Comparison of ENCODE assay signal across 9 cellular contexts in the genomic region with DNA sequence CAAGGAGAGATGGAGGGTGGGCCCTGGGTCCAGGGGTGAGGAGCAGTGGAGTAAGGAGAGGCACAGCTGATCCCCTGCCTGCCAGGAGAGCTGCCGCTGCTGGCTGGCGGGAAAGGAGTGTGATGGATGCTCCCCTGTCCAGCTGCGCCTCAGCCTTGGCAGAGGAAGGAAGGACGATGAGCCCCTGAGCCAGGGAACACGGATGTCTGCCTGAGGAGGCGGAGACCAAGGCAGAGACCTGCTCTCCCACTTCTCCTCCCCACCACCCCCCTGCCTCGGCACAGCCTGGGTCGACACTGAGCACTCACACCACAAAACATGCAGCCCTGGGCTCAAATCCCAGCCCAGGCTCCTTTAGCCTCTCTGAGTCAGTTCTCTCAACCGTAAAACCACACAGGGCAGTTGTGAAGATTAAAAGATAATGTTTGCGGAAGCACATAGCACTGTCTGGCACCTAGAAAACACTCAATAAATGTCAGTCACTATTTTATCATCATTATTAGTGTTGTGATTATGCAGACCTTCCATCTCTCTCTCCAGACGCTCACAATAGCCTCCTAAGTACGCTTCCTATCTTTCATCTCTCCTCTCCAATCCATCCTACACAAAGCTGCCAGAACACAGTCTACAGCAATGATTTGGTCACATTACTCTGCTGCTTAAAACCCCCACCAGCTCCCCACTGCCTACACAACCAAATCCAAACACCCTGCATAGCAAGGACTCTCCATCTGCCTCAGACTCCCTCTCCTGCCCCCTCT. TPM values are rescaled to one million over a fixed set of nuclear protein-coding genes. Genes with fewer than 3 reads are reported as not detected.
DNase-seq lines count a peak whose midpoint lies in the region; ATAC-seq, FAIRE-seq and TF ChIP-seq lines count a peak whose summit lies in the region.
"Had no signal": no experiment of that assay in that cellular context is flagged by ENCODE, and none has a peak within 500 bp of the region (broad histone marks: within the 10 kb centered on the region; RNA-seq: fewer than 3 reads in every experiment).

No MANE protein-coding gene starts in this region.

- no peaks in the 10 kb centered on the region; the same call in 1 of the 2 replicates for H3K27me3 Mint-ChIP-seq in WTC11 (ENCODE audit: low read depth)
- peaks cover 4 to 14% (median 6%) of the 10 kb centered on the region in 3 donors for H3K27me3 Mint-ChIP-seq in immature natural killer cell (ENCODE audit: low read depth in 3 of 3)

- H3K36me3 Mint-ChIP-seq in WTC11 = no peaks in the 10 kb centered on the region
- no peaks in the 10 kb centered on the region for H3K36me3 Mint-ChIP-seq in immature natural killer cell

- H3K27ac Mint-ChIP-seq in WTC11 = no peak overlapping the region; the same call in 1 of the 2 replicates
- peak overlapping the region; percentile 1 to 74 (median 41) for H3K27ac Mint-ChIP-seq in immature natural killer cell

- FAIRE-seq in urothelium cell line (lab: Jason Lieb, UNC) = peak; percentile 92
- FAIRE-seq: keratinocyte had no signal

- ATAC-seq in GM19468 (IDR thresholded peaks at IDR 0.05; ENCODE audit: extremely low read depth, unreplicated experiment) (peak; percentile 41), WTC11 (peak; percentile 67)

- H3K4me3 Mint-ChIP-seq in WTC11 (peak overlapping the region; percentile 31), immature natural killer cell (peak overlapping the region; percentile 48 to 81 (median 69))

- DNase-seq in DMS79 treated with DMSO at 0.1 percent for 48 hours (lab: John Stamatoyannopoulos, UW) = peak; percentile 74
- peak; percentile 37 for DNase-seq in LNCaP clone FGC (ENCODE audit: low read depth)
- DNase-seq in WTC11 (ENCODE audit: low spot score) = peak; percentile 30
- peak; percentile 30 to 57 (median 54) for DNase-seq in immature natural killer cell
- peak; percentile 87 for DNase-seq in urothelium cell line (ENCODE audit: low spot score)
- DNase-seq in HuH-7 (ENCODE audit: low spot score) = no peak
- no peak for DNase-seq in NCI-H2081 treated with DMSO at 0.1 percent for 48 hours (lab: John Stamatoyannopoulos, UW)

- POLR2A ChIA-PET in WTC11 (lab: Charles Lee) = interaction anchor here (1.3 kb wide), 1 partner anchor 11 kb away, joined by 3 read pairs; no protein-coding TSS in a partner anchor

- CTCF ChIA-PET in WTC11 (lab: Charles Lee) = interaction anchor here (1.2 to 1.9 kb wide), 4 partner anchors 10 to 53 kb away, joined by 3 to 8 read pairs (median 3); no protein-coding TSS in a partner anchor

- H3K9me3 Mint-ChIP-seq in WTC11 (no peaks in the 10 kb centered on the region), immature natural killer cell (no peaks in the 10 kb centered on the region)

- TF ChIP-seq CTCF in LNCaP clone FGC (IDR thresholded peaks at IDR 0.05; ENCODE audit: control insufficient read depth, extremely low read depth, insufficient read depth) = no peak
- no peak for TF ChIP-seq CTCF in WTC11 (IDR thresholded peaks at IDR 0.05)

- H3K4me3 ChIP-seq in LNCaP clone FGC (ENCODE audit: low read depth, low read length) = no peak overlapping the region

- H3K4me1 Mint-ChIP-seq in WTC11 = peaks cover 61% of the 10 kb centered on the region
- peaks cover 23 to 26% of the 10 kb centered on the region in 2 donors for H3K4me1 Mint-ChIP-seq in immature natural killer cell

TF ChIP-seq in WTC11, 78 proteins besides CTCF, POLR2A, EP300 and RAD21 (continues in another document):
- TF ChIP-seq FOXK1 (CRISPR knock-in tag; IDR thresholded peaks at IDR 0.05) (no peak), GABPB1 (CRISPR knock-in tag; IDR thresholded peaks at IDR 0.05) (no peak), PREB (CRISPR knock-in tag; IDR thresholded peaks at IDR 0.05; ENCODE audit: borderline replicate concordance) (no peak), NR2C2 (CRISPR knock-in tag; IDR thresholded peaks at IDR 0.05) (no peak), TEAD4 (CRISPR knock-in tag; IDR thresholded peaks at IDR 0.05) (no peak), ATF2 (CRISPR knock-in tag; IDR thresholded peaks at IDR 0.05; ENCODE audit: borderline replicate concordance, low read depth) (no peak)
- TF ChIP-seq, protein P1, sequence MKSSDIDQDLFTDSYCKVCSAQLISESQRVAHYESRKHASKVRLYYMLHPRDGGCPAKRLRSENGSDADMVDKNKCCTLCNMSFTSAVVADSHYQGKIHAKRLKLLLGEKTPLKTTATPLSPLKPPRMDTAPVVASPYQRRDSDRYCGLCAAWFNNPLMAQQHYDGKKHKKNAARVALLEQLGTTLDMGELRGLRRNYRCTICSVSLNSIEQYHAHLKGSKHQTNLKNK (CRISPR knock-in tag; IDR thresholded peaks at IDR 0.05) = no peak
- TF ChIP-seq, protein P2, sequence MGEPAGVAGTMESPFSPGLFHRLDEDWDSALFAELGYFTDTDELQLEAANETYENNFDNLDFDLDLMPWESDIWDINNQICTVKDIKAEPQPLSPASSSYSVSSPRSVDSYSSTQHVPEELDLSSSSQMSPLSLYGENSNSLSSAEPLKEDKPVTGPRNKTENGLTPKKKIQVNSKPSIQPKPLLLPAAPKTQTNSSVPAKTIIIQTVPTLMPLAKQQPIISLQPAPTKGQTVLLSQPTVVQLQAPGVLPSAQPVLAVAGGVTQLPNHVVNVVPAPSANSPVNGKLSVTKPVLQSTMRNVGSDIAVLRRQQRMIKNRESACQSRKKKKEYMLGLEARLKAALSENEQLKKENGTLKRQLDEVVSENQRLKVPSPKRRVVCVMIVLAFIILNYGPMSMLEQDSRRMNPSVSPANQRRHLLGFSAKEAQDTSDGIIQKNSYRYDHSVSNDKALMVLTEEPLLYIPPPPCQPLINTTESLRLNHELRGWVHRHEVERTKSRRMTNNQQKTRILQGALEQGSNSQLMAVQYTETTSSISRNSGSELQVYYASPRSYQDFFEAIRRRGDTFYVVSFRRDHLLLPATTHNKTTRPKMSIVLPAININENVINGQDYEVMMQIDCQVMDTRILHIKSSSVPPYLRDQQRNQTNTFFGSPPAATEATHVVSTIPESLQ (CRISPR knock-in tag; IDR thresholded peaks at IDR 0.05) = no peak
- TF ChIP-seq, protein P3, sequence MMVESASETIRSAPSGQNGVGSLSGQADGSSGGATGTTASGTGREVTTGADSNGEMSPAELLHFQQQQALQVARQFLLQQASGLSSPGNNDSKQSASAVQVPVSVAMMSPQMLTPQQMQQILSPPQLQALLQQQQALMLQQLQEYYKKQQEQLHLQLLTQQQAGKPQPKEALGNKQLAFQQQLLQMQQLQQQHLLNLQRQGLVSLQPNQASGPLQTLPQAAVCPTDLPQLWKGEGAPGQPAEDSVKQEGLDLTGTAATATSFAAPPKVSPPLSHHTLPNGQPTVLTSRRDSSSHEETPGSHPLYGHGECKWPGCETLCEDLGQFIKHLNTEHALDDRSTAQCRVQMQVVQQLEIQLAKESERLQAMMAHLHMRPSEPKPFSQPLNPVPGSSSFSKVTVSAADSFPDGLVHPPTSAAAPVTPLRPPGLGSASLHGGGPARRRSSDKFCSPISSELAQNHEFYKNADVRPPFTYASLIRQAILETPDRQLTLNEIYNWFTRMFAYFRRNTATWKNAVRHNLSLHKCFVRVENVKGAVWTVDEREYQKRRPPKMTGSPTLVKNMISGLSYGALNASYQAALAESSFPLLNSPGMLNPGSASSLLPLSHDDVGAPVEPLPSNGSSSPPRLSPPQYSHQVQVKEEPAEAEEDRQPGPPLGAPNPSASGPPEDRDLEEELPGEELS (CRISPR knock-in tag; IDR thresholded peaks at IDR 0.05) = no peak
- TF ChIP-seq, protein P4, sequence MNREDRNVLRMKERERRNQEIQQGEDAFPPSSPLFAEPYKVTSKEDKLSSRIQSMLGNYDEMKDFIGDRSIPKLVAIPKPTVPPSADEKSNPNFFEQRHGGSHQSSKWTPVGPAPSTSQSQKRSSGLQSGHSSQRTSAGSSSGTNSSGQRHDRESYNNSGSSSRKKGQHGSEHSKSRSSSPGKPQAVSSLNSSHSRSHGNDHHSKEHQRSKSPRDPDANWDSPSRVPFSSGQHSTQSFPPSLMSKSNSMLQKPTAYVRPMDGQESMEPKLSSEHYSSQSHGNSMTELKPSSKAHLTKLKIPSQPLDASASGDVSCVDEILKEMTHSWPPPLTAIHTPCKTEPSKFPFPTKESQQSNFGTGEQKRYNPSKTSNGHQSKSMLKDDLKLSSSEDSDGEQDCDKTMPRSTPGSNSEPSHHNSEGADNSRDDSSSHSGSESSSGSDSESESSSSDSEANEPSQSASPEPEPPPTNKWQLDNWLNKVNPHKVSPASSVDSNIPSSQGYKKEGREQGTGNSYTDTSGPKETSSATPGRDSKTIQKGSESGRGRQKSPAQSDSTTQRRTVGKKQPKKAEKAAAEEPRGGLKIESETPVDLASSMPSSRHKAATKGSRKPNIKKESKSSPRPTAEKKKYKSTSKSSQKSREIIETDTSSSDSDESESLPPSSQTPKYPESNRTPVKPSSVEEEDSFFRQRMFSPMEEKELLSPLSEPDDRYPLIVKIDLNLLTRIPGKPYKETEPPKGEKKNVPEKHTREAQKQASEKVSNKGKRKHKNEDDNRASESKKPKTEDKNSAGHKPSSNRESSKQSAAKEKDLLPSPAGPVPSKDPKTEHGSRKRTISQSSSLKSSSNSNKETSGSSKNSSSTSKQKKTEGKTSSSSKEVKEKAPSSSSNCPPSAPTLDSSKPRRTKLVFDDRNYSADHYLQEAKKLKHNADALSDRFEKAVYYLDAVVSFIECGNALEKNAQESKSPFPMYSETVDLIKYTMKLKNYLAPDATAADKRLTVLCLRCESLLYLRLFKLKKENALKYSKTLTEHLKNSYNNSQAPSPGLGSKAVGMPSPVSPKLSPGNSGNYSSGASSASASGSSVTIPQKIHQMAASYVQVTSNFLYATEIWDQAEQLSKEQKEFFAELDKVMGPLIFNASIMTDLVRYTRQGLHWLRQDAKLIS (CRISPR knock-in tag; IDR thresholded peaks at IDR 0.05; ENCODE audit: borderline replicate concordance) = no peak

RNA-seq across cellular contexts. Expression of gene SEMA5B, which starts 52.2 kb away (rescaled TPM):
- total RNA-seq in WTC11 (2021) = 20.4 to 22.0 TPM (median 20.7 TPM) in 3 replicates
- not detected for polyA plus RNA-seq in immature natural killer cell

Comparison
In these comparisons a context has a peak if more than half of its experiments do, and no peak if none do; other contexts are left out.
1. DNase-seq: peak in DMS79 treated with DMSO at 0.1 percent for 48 hours (single experiment), LNCaP clone FGC (single experiment), WTC11 (single experiment), immature natural killer cell (3 of 3) and urothelium cell line (single experiment); none in HuH-7 (single experiment) and NCI-H2081 treated with DMSO at 0.1 percent for 48 hours (single experiment).